In the genomic region with DNA sequence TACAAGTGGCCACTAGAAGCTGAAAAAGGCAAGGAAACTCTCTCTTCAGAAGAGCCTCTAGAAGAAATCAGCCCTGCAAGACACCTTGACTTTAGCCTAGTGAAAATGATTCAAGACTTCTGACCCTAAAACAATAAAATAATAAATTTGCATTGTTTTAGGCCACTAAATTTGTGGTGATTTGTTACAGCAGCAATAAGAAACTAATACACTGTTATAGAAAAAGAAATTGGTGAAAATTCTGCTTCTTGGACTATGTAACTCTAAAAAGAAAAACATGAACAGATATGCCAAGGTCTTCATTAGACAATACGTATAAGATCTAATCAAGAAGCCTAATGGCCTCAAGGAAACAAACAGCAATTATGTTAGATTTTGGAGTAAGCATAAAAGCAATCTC, we compare ENCODE assay signal across 33 cellular contexts. TPM values are rescaled to one million over a fixed set of nuclear protein-coding genes. Genes with fewer than 3 reads are reported as not detected.
"Had no signal": no experiment of that assay in that cellular context is flagged by ENCODE, and none has a peak within 500 bp of the region (broad histone marks: within the 10 kb centered on the region; RNA-seq: fewer than 3 reads in every experiment).

No MANE protein-coding gene starts in this region.

- H3K27ac ChIP-seq: colonic mucosa, epithelial cell of prostate, esophagus squamous epithelium, gastrocnemius medialis, heart right ventricle, left lung, lower lobe of right lung had no signal

- H3K27me3 ChIP-seq: colonic mucosa, esophagus squamous epithelium, heart right ventricle, left lung had no signal

- H3K9me3 ChIP-seq: colonic mucosa, esophagus squamous epithelium, gastrocnemius medialis, left lung, lower lobe of right lung, mucosa of descending colon had no signal

- H3K36me3 ChIP-seq: colonic mucosa, esophagus squamous epithelium, gastrocnemius medialis, heart right ventricle, left lung, lower lobe of right lung had no signal

- H3K4me3 ChIP-seq: colonic mucosa, esophagus squamous epithelium, gastrocnemius medialis, heart right ventricle, left lung, lower lobe of right lung, mucosa of descending colon had no signal

- DNase-seq: colonic mucosa; cortex of kidney; effector CD8-positive, alpha-beta T cell; effector memory CD8-positive, alpha-beta T cell; endodermal cell; erythroblast; esophagus squamous epithelium; foreskin fibroblast; foreskin melanocyte; gastrocnemius medialis; glutamatergic neuron; head of caudate nucleus; heart right ventricle; hippocampal formation; left cardiac atrium; left lung; left ventricle myocardium superior; lower lobe of right lung; mesenchymal stem cell; mucosa of descending colon; naive B cell had no signal

- H3K4me1 ChIP-seq: colonic mucosa, esophagus squamous epithelium, gastrocnemius medialis, heart right ventricle, lower lobe of right lung had no signal

- FAIRE-seq: endometrium, islet of Langerhans, keratinocyte had no signal

- ATAC-seq: effector memory CD8-positive, alpha-beta T cell; esophagus mucosa; gastrocnemius medialis; heart right ventricle; left cardiac atrium; left lung; left ventricle myocardium superior; lower lobe of right lung; mucosa of descending colon had no signal

RNA-seq across cellular contexts. Expression of gene EXD1, which starts 36.1 kb away (rescaled TPM):
- total RNA-seq: colonic mucosa, dermis microvascular lymphatic vessel endothelial cell, esophagus mucosa, esophagus squamous epithelium, gastrocnemius medialis, glomerular endothelial cell, heart right ventricle, left cardiac atrium, left lung, left ventricle myocardium superior, lower leg skin, lower lobe of right lung, lung microvascular endothelial cell, mesenteric fat pad, mesothelial cell of epicardium, mucosa of descending colon, myocyte had no signal
- polyA plus RNA-seq: heart right ventricle had no signal
